13 cellular contexts compared by ENCODE assay signal in genomic region chr16:77963185-77964044, GRCh38. TPM values are rescaled to one million over a fixed set of nuclear protein-coding genes. Genes with fewer than 3 reads are reported as not detected.
DNase-seq lines count a peak whose midpoint lies in the region; ATAC-seq and TF ChIP-seq lines count a peak whose summit lies in the region.
"Had no signal": no experiment of that assay in that cellular context is flagged by ENCODE, and none has a peak within 500 bp of the region (broad histone marks: within the 10 kb centered on the region; RNA-seq: fewer than 3 reads in every experiment).

No MANE protein-coding gene starts in this region.

- ATAC-seq in GM21723 (IDR thresholded peaks at IDR 0.05; ENCODE audit: unreplicated experiment) (peak; percentile 81), HG02571 (IDR thresholded peaks at IDR 0.05; ENCODE audit: unreplicated experiment) (no peak)

- H3K4me3 ChIP-seq in GM12865 (ENCODE audit: low read depth, low read length), result peak overlapping the region; percentile 37
- H3K4me3 ChIP-seq in NB4 (ENCODE audit: low read depth, low read length), result peak overlapping the region; percentile 4

- no peak for TF ChIP-seq CTCF in GM12865 (IDR thresholded peaks at IDR 0.05; ENCODE audit: insufficient read depth, low read depth, low read length, missing control alignments)
- TF ChIP-seq CTCF in NB4 (IDR thresholded peaks at IDR 0.05; ENCODE audit: low read depth, low read length), result no peak

- DNase-seq in GM12865 (ENCODE audit: low read depth) (peak; percentile 73), NB4 (ENCODE audit: low read depth) (peak; percentile 24), iPS-NIHi11 (ENCODE audit: low spot score) (peak; percentile 66), mesenteric fat pad (ENCODE audit: low spot score) (no peak), cortex of kidney (lab: John Stamatoyannopoulos, UW) (no peak), cerebellar cortex (ENCODE audit: low spot score) (no peak)
- DNase-seq: BE2C, brain microvascular endothelial cell, NCI-H1105 had no signal

- no peak for TF ChIP-seq POLR2A in NB4 (IDR thresholded peaks at IDR 0.05; ENCODE audit: extremely low read depth, insufficient read length)

RNA-seq across cellular contexts. Expression of gene CLEC3A, which starts 58.9 kb away (rescaled TPM):
- total RNA-seq in mesenteric fat pad, result not detected
- total RNA-seq: epithelial cell of proximal tubule; T-helper 2 cell treated with Interferon-gamma antibody and Interleukin-4, amounts not matched to agents 100 ng/mL and 5 ng/mL, for 36 hours had no signal

Comparison
In these comparisons a context has a peak if more than half of its experiments do, and no peak if none do; other contexts are left out.
1. DNase-seq: peak in GM12865 (single experiment), NB4 (single experiment) and iPS-NIHi11 (single experiment); none in mesenteric fat pad (single experiment), cortex of kidney (single experiment) and cerebellar cortex (single experiment).